In genomic region chr11:71504526-71504925, GRCh38 we compare ENCODE assay signal across 24 cellular contexts. TPM values are rescaled to one million over a fixed set of nuclear protein-coding genes. Genes with fewer than 3 reads are reported as not detected.
DNase-seq lines count a peak whose midpoint lies in the region; ATAC-seq lines count a peak whose summit lies in the region.
"Had no signal": no experiment of that assay in that cellular context is flagged by ENCODE, and none has a peak within 500 bp of the region (broad histone marks: within the 10 kb centered on the region; RNA-seq: fewer than 3 reads in every experiment).

No MANE protein-coding gene starts in this region.

- CTCF ChIA-PET in naive thymus-derived CD4-positive, alpha-beta T cell (lab: Charles Lee): no interaction called here

- H3K4me1 ChIP-seq in naive thymus-derived CD4-positive, alpha-beta T cell (ENCODE audit: control insufficient read depth in 2 of 2, insufficient read depth in 2 of 2, low read length in 2 of 2): no peaks in the 10 kb centered on the region
- H3K4me1 ChIP-seq: tibial nerve had no signal

- peaks cover 0 to 21% (median 0%) of the 10 kb centered on the region in 3 experiments for H3K9me3 ChIP-seq in naive thymus-derived CD4-positive, alpha-beta T cell (ENCODE audit: control insufficient read depth in 2 of 3, low read length in 3 of 3)

- H3K36me3 ChIP-seq in naive thymus-derived CD4-positive, alpha-beta T cell (ENCODE audit: control insufficient read depth in 2 of 3, insufficient read depth in 3 of 3, low read length in 3 of 3): peaks cover under 1 to 57% (median 9%) of the 10 kb centered on the region in 3 experiments

- no peak overlapping the region for H3K27ac ChIP-seq in naive thymus-derived CD4-positive, alpha-beta T cell (ENCODE audit: low read depth, low read length)
- H3K27ac ChIP-seq: brain microvascular endothelial cell, dorsolateral prefrontal cortex, tibial nerve, WERI-Rb-1 had no signal

- peaks cover 0 to 2% (median 0%) of the 10 kb centered on the region in 7 donors for H3K4me1 Mint-ChIP-seq in naive thymus-derived CD4-positive, alpha-beta T cell

- intact Hi-C loops in naive thymus-derived CD4-positive, alpha-beta T cell (cut with micrococcal nuclease): no loop called here

- H3K4me3 ChIP-seq in naive thymus-derived CD4-positive, alpha-beta T cell (ENCODE audit: low read length): no peak overlapping the region
- H3K4me3 ChIP-seq: dorsolateral prefrontal cortex, tibial nerve had no signal

- no peak overlapping the region for H3K27ac Mint-ChIP-seq in naive thymus-derived CD4-positive, alpha-beta T cell
- H3K27ac Mint-ChIP-seq: activated CD4-positive, alpha-beta memory T cell treated with anti-CD3 and anti-CD28 coated beads for 36 hours; activated naive CD4-positive, alpha-beta T cell treated with anti-CD3 and anti-CD28 coated beads, Interleukin-2, amount 50 U/mL, for 72 hours; CD4-positive, alpha-beta T cell; stimulated activated naive B cell treated with anti-CD40 and anti-IgM and Interleukin-4, amounts not matched to agents 10 μg/mL and 1 μg/mL and 100 μg/mL, for 72 hours; T-helper 1 cell treated with Interleukin-12 subunit alpha and Interleukin-12 subunit beta and Interleukin-4 antibody, amounts not matched to agents 30 μg/mL and 1 μg/mL, for 36 hours had no signal

- peaks cover 9 to 49% (median 24%) of the 10 kb centered on the region in 11 donors for H3K9me3 Mint-ChIP-seq in naive thymus-derived CD4-positive, alpha-beta T cell

- POLR2A ChIA-PET in naive thymus-derived CD4-positive, alpha-beta T cell (lab: Charles Lee): no interaction called here

- H3K27me3 Mint-ChIP-seq in naive thymus-derived CD4-positive, alpha-beta T cell: no peaks in the 10 kb centered on the region
- H3K27me3 Mint-ChIP-seq: activated CD4-positive, alpha-beta memory T cell treated with anti-CD3 and anti-CD28 coated beads for 36 hours; CD4-positive, alpha-beta T cell; stimulated activated naive B cell treated with anti-CD40 and anti-IgM and Interleukin-4, amounts not matched to agents 10 μg/mL and 1 μg/mL and 100 μg/mL, for 72 hours had no signal

- H3K4me3 Mint-ChIP-seq in naive thymus-derived CD4-positive, alpha-beta T cell: no peak overlapping the region
- H3K4me3 Mint-ChIP-seq: activated CD4-positive, alpha-beta memory T cell treated with anti-CD3 and anti-CD28 coated beads for 36 hours; activated T-cell treated with anti-CD3 and anti-CD28 coated beads, Interleukin-2, amount 50 U/mL, for 4 hours; CD4-positive, alpha-beta T cell; neural crest cell; stimulated activated naive B cell treated with anti-CD40 and anti-IgM and Interleukin-4, amounts not matched to agents 10 μg/mL and 1 μg/mL and 100 μg/mL, for 72 hours; T-helper 1 cell treated with Interleukin-12 subunit alpha and Interleukin-12 subunit beta and Interleukin-4 antibody, amounts not matched to agents 30 μg/mL and 1 μg/mL, for 36 hours had no signal

- ATAC-seq in naive thymus-derived CD4-positive, alpha-beta T cell: no peak
- ATAC-seq in left lobe of liver: no peak
- no peak for ATAC-seq in GM18511 (IDR thresholded peaks at IDR 0.05; ENCODE audit: unreplicated experiment)
- ATAC-seq: activated naive CD4-positive, alpha-beta T cell treated with anti-CD3 and anti-CD28 coated beads, Interleukin-2, amount 50 U/mL, for 72 hours; activated T-cell treated with anti-CD3 and anti-CD28 coated beads, Interleukin-2, amount 50 U/mL, for 4 hours; HepG2; stimulated activated naive B cell treated with anti-CD40 and anti-IgM and Interleukin-4, amounts not matched to agents 10 μg/mL and 1 μg/mL and 100 μg/mL, for 72 hours had no signal

- peak; percentile 8 for DNase-seq in activated CD8-positive, alpha-beta memory T cell treated with anti-CD3 and anti-CD28 coated beads, Interleukin-2, amount 50 U/mL, for 48 hours
- DNase-seq in activated CD8-positive, alpha-beta memory T cell treated with anti-CD3 and anti-CD28 coated beads, Interleukin-2, amount 50 U/mL, for 4 hours: no peak
- DNase-seq in NCI-H748 treated with DMSO at 0.1 percent for 48 hours (lab: John Stamatoyannopoulos, UW) (peak; percentile 67), iPS-NIHi11 (ENCODE audit: low spot score) (peak; percentile 45), left lobe of liver (ENCODE audit: low spot score) (no peak)
- no peak for DNase-seq in naive thymus-derived CD4-positive, alpha-beta T cell
- no peak for DNase-seq in central memory CD4-positive, alpha-beta T cell
- DNase-seq: activated CD4-positive, alpha-beta memory T cell treated with anti-CD3 and anti-CD28 coated beads for 36 hours; activated T-cell treated with anti-CD3 and anti-CD28 coated beads, Interleukin-2, amount 50 U/mL, for 4 hours; brain microvascular endothelial cell; DND-41; mesenchymal stem cell; stimulated activated naive B cell treated with anti-CD40 and anti-IgM and Interleukin-4, amounts not matched to agents 10 μg/mL and 1 μg/mL and 100 μg/mL, for 72 hours; WERI-Rb-1 had no signal

- no peaks in the 10 kb centered on the region for H3K27me3 ChIP-seq in naive thymus-derived CD4-positive, alpha-beta T cell (ENCODE audit: control insufficient read depth in 2 of 2, insufficient read depth in 2 of 2, low read length in 2 of 2)
- H3K27me3 ChIP-seq: brain microvascular endothelial cell, dorsolateral prefrontal cortex, tibial nerve had no signal

- H3K36me3 Mint-ChIP-seq in naive thymus-derived CD4-positive, alpha-beta T cell: peaks cover 32 to 70% (median 55%) of the 10 kb centered on the region in 5 donors

RNA-seq across cellular contexts. Expression of gene KRTAP5-7, which starts 22.5 kb away (rescaled TPM):
- under 1 TPM in 2 of 5 experiments, not detected in 3; 0.21 to 0.37 TPM for total RNA-seq in naive thymus-derived CD4-positive, alpha-beta T cell
- not detected for polyA plus RNA-seq in naive thymus-derived CD4-positive, alpha-beta T cell
- total RNA-seq in left lobe of liver: not detected
- total RNA-seq: activated CD4-positive, alpha-beta memory T cell treated with anti-CD3 and anti-CD28 coated beads for 36 hours; activated naive CD4-positive, alpha-beta T cell treated with anti-CD3 and anti-CD28 coated beads, Interleukin-2, amount 50 U/mL, for 72 hours; activated T-cell treated with anti-CD3 and anti-CD28 coated beads, Interleukin-2, amount 50 U/mL, for 4 hours; CD4-positive, alpha-beta T cell; HepG2; neural crest cell; renal cortical epithelial cell had no signal
- polyA plus RNA-seq: fibroblast of lung had no signal

RNA-seq across cellular contexts. Expression of gene KRTAP5-8, which starts 33.3 kb away (rescaled TPM):
- total RNA-seq in naive thymus-derived CD4-positive, alpha-beta T cell: not detected
- not detected for polyA plus RNA-seq in naive thymus-derived CD4-positive, alpha-beta T cell
- total RNA-seq in left lobe of liver: 0.25 TPM
- total RNA-seq: activated CD4-positive, alpha-beta memory T cell treated with anti-CD3 and anti-CD28 coated beads for 36 hours; activated naive CD4-positive, alpha-beta T cell treated with anti-CD3 and anti-CD28 coated beads, Interleukin-2, amount 50 U/mL, for 72 hours; activated T-cell treated with anti-CD3 and anti-CD28 coated beads, Interleukin-2, amount 50 U/mL, for 4 hours; CD4-positive, alpha-beta T cell; fibroblast of lung; HepG2; neural crest cell; renal cortical epithelial cell had no signal
- polyA plus RNA-seq: fibroblast of lung had no signal

RNA-seq across cellular contexts. Expression of gene KRTAP5-9, which starts 43.7 kb away (rescaled TPM):
- under 1 TPM in 1 of 5 experiments, not detected in 4; 0.43 TPM for total RNA-seq in naive thymus-derived CD4-positive, alpha-beta T cell
- not detected for polyA plus RNA-seq in naive thymus-derived CD4-positive, alpha-beta T cell
- total RNA-seq in left lobe of liver: 0.30 TPM
- total RNA-seq: activated naive CD4-positive, alpha-beta T cell treated with anti-CD3 and anti-CD28 coated beads, Interleukin-2, amount 50 U/mL, for 72 hours; activated T-cell treated with anti-CD3 and anti-CD28 coated beads, Interleukin-2, amount 50 U/mL, for 4 hours; fibroblast of lung; neural crest cell; renal cortical epithelial cell had no signal
- polyA plus RNA-seq: fibroblast of lung, HepG2 had no signal

RNA-seq across cellular contexts. Expression of gene NADSYN1, which starts 51.5 kb away (rescaled TPM):
- total RNA-seq in naive thymus-derived CD4-positive, alpha-beta T cell: 100 to 1,000 TPM; 119 to 235 (median 163) TPM
- polyA plus RNA-seq in naive thymus-derived CD4-positive, alpha-beta T cell: 10 to 100 TPM; 28.6 to 28.9 TPM
- 39.7 TPM for total RNA-seq in left lobe of liver

RNA-seq across cellular contexts. Expression of gene DHCR7, which starts 56.3 kb away (rescaled TPM):
- total RNA-seq in naive thymus-derived CD4-positive, alpha-beta T cell: 10 to 100 TPM; 14.7 to 46.1 (median 19.6) TPM
- 10 to 100 TPM; 22.2 to 25.6 TPM for polyA plus RNA-seq in naive thymus-derived CD4-positive, alpha-beta T cell
- 136 TPM for total RNA-seq in left lobe of liver

Comparison
In these comparisons a context has a peak if more than half of its experiments do, and no peak if none do; other contexts are left out.
1. DNase-seq: peak in activated CD8-positive, alpha-beta memory T cell treated with anti-CD3 and anti-CD28 coated beads, Interleukin-2, amount 50 U/mL, for 48 hours (single experiment), NCI-H748 treated with DMSO at 0.1 percent for 48 hours (single experiment) and iPS-NIHi11 (single experiment); none in activated CD8-positive, alpha-beta memory T cell treated with anti-CD3 and anti-CD28 coated beads, Interleukin-2, amount 50 U/mL, for 4 hours (single experiment), naive thymus-derived CD4-positive, alpha-beta T cell (0 of 9), left lobe of liver (single experiment) and central memory CD4-positive, alpha-beta T cell (single experiment).